1 cellular context compared by ENCODE assay signal in the genomic region with DNA sequence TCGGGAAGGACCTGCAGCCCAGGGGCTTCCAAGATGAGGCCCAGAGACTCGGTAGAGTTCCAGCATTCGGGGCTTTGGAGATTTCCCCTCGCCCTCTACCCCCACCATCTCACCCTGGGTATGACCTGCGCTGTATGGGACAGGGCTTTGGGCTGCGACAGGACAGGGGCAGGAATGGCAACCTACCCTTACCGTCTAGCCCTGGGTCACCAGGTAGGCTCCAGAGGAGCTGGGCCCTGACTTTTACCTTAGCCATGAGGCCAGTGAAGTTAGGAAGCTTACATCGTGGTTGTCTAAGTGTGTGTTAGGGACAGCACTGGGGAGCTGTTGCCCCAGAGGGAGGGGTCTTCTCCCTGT.
TF ChIP-seq lines count a peak whose summit lies in the region.

No MANE protein-coding gene starts in this region.

TF ChIP-seq in GM12878, 131 proteins besides CTCF, POLR2A, EP300 and RAD21:
- TF ChIP-seq NFYA (IDR thresholded peaks at IDR 0.05; ENCODE audit: borderline replicate concordance, low read depth, low read length) (no peak), CREM (IDR thresholded peaks at IDR 0.05; ENCODE audit: low read depth) (no peak), SREBF2 (IDR thresholded peaks at IDR 0.05; ENCODE audit: low read length) (no peak), NBN (IDR thresholded peaks at IDR 0.05) (no peak), RBBP5 (conservative IDR thresholded peaks at IDR 0.05) (no peak), TCF7 (IDR thresholded peaks at IDR 0.05; ENCODE audit: borderline replicate concordance) (no peak), SUZ12 (IDR thresholded peaks at IDR 0.05; ENCODE audit: unreplicated experiment) (no peak), SREBF1 (IDR thresholded peaks at IDR 0.05; ENCODE audit: low read length) (no peak), PAX8 (IDR thresholded peaks at IDR 0.05) (no peak)
- TF ChIP-seq, protein P1, sequence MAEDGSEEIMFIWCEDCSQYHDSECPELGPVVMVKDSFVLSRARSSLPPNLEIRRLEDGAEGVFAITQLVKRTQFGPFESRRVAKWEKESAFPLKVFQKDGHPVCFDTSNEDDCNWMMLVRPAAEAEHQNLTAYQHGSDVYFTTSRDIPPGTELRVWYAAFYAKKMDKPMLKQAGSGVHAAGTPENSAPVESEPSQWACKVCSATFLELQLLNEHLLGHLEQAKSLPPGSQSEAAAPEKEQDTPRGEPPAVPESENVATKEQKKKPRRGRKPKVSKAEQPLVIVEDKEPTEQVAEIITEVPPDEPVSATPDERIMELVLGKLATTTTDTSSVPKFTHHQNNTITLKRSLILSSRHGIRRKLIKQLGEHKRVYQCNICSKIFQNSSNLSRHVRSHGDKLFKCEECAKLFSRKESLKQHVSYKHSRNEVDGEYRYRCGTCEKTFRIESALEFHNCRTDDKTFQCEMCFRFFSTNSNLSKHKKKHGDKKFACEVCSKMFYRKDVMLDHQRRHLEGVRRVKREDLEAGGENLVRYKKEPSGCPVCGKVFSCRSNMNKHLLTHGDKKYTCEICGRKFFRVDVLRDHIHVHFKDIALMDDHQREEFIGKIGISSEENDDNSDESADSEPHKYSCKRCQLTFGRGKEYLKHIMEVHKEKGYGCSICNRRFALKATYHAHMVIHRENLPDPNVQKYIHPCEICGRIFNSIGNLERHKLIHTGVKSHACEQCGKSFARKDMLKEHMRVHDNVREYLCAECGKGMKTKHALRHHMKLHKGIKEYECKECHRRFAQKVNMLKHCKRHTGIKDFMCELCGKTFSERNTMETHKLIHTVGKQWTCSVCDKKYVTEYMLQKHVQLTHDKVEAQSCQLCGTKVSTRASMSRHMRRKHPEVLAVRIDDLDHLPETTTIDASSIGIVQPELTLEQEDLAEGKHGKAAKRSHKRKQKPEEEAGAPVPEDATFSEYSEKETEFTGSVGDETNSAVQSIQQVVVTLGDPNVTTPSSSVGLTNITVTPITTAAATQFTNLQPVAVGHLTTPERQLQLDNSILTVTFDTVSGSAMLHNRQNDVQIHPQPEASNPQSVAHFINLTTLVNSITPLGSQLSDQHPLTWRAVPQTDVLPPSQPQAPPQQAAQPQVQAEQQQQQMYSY (CRISPR knock-in tag; IDR thresholded peaks at IDR 0.05) = no peak
- TF ChIP-seq, protein P2, sequence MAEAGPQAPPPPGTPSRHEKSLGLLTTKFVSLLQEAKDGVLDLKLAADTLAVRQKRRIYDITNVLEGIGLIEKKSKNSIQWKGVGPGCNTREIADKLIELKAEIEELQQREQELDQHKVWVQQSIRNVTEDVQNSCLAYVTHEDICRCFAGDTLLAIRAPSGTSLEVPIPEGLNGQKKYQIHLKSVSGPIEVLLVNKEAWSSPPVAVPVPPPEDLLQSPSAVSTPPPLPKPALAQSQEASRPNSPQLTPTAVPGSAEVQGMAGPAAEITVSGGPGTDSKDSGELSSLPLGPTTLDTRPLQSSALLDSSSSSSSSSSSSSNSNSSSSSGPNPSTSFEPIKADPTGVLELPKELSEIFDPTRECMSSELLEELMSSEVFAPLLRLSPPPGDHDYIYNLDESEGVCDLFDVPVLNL (IDR thresholded peaks at IDR 0.05; ENCODE audit: low read depth, low read length) = no peak
- TF ChIP-seq, protein P3, sequence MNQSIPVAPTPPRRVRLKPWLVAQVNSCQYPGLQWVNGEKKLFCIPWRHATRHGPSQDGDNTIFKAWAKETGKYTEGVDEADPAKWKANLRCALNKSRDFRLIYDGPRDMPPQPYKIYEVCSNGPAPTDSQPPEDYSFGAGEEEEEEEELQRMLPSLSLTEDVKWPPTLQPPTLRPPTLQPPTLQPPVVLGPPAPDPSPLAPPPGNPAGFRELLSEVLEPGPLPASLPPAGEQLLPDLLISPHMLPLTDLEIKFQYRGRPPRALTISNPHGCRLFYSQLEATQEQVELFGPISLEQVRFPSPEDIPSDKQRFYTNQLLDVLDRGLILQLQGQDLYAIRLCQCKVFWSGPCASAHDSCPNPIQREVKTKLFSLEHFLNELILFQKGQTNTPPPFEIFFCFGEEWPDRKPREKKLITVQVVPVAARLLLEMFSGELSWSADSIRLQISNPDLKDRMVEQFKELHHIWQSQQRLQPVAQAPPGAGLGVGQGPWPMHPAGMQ (IDR thresholded peaks at IDR 0.05; ENCODE audit: borderline replicate concordance) = no peak
- TF ChIP-seq, protein P4, sequence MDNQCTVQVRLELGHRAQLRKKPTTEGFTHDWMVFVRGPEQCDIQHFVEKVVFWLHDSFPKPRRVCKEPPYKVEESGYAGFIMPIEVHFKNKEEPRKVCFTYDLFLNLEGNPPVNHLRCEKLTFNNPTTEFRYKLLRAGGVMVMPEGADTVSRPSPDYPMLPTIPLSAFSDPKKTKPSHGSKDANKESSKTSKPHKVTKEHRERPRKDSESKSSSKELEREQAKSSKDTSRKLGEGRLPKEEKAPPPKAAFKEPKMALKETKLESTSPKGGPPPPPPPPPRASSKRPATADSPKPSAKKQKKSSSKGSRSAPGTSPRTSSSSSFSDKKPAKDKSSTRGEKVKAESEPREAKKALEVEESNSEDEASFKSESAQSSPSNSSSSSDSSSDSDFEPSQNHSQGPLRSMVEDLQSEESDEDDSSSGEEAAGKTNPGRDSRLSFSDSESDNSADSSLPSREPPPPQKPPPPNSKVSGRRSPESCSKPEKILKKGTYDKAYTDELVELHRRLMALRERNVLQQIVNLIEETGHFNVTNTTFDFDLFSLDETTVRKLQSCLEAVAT (IDR thresholded peaks at IDR 0.05) = no peak
- TF ChIP-seq, protein P5, sequence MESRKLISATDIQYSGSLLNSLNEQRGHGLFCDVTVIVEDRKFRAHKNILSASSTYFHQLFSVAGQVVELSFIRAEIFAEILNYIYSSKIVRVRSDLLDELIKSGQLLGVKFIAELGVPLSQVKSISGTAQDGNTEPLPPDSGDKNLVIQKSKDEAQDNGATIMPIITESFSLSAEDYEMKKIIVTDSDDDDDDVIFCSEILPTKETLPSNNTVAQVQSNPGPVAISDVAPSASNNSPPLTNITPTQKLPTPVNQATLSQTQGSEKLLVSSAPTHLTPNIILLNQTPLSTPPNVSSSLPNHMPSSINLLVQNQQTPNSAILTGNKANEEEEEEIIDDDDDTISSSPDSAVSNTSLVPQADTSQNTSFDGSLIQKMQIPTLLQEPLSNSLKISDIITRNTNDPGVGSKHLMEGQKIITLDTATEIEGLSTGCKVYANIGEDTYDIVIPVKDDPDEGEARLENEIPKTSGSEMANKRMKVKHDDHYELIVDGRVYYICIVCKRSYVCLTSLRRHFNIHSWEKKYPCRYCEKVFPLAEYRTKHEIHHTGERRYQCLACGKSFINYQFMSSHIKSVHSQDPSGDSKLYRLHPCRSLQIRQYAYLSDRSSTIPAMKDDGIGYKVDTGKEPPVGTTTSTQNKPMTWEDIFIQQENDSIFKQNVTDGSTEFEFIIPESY (IDR thresholded peaks at IDR 0.05) = no peak
- TF ChIP-seq, protein P6, sequence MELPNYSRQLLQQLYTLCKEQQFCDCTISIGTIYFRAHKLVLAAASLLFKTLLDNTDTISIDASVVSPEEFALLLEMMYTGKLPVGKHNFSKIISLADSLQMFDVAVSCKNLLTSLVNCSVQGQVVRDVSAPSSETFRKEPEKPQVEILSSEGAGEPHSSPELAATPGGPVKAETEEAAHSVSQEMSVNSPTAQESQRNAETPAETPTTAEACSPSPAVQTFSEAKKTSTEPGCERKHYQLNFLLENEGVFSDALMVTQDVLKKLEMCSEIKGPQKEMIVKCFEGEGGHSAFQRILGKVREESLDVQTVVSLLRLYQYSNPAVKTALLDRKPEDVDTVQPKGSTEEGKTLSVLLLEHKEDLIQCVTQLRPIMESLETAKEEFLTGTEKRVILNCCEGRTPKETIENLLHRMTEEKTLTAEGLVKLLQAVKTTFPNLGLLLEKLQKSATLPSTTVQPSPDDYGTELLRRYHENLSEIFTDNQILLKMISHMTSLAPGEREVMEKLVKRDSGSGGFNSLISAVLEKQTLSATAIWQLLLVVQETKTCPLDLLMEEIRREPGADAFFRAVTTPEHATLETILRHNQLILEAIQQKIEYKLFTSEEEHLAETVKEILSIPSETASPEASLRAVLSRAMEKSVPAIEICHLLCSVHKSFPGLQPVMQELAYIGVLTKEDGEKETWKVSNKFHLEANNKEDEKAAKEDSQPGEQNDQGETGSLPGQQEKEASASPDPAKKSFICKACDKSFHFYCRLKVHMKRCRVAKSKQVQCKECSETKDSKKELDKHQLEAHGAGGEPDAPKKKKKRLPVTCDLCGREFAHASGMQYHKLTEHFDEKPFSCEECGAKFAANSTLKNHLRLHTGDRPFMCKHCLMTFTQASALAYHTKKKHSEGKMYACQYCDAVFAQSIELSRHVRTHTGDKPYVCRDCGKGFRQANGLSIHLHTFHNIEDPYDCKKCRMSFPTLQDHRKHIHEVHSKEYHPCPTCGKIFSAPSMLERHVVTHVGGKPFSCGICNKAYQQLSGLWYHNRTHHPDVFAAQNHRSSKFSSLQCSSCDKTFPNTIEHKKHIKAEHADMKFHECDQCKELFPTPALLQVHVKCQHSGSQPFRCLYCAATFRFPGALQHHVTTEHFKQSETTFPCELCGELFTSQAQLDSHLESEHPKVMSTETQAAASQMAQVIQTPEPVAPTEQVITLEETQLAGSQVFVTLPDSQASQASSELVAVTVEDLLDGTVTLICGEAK (IDR thresholded peaks at IDR 0.05; ENCODE audit: borderline replicate concordance) = no peak
